In genomic region chr18:36131692-36132483, GRCh38 we compare ENCODE assay signal across 14 cellular contexts. TPM values are rescaled to one million over a fixed set of nuclear protein-coding genes. Genes with fewer than 3 reads are reported as not detected.
DNase-seq lines count a peak whose midpoint lies in the region; ATAC-seq and TF ChIP-seq lines count a peak whose summit lies in the region.
"Had no signal": no experiment of that assay in that cellular context is flagged by ENCODE, and none has a peak within 500 bp of the region (broad histone marks: within the 10 kb centered on the region; RNA-seq: fewer than 3 reads in every experiment).

No MANE protein-coding gene starts in this region.

- TF ChIP-seq CTCF in Loucy (conservative IDR thresholded peaks at IDR 0.05; ENCODE audit: low read length): no peak
- no peak for TF ChIP-seq CTCF in mammary epithelial cell (conservative IDR thresholded peaks at IDR 0.05 in 1 of 2, IDR thresholded peaks at IDR 0.05 in 1 of 2; ENCODE audit: extremely low read depth in 1 of 2, insufficient read depth in 1 of 2, low read depth in 1 of 2, low read length in 2 of 2)
- no peak for TF ChIP-seq CTCF in nephron progenitor cell (IDR thresholded peaks at IDR 0.05)

- H3K4me2 ChIP-seq in Loucy (ENCODE audit: low read depth, low read length, poor library complexity, severe bottlenecking): peak overlapping the region; percentile 95
- peak overlapping the region; percentile 94 for H3K4me2 ChIP-seq in mammary epithelial cell (ENCODE audit: insufficient read depth, low read depth, low read length)

- BruUV-seq in mammary epithelial cell (replicated peaks; lab: Mats Ljungman, UMichigan): no TSS peak

- POLR2A ChIA-PET in CD8-positive, alpha-beta memory T cell (lab: Charles Lee): no interaction called here

- H3K27ac ChIP-seq in CD8-positive, alpha-beta memory T cell (ENCODE audit: low read depth, low read length): no peak overlapping the region
- H3K27ac ChIP-seq in mammary epithelial cell (ENCODE audit: insufficient read depth, low read depth, low read length): no peak overlapping the region
- H3K27ac ChIP-seq: neutrophil had no signal

- peaks cover 54% of the 10 kb centered on the region for H3K4me1 ChIP-seq in CD8-positive, alpha-beta memory T cell (ENCODE audit: insufficient read depth, low read length)
- H3K4me1 ChIP-seq in Loucy (ENCODE audit: insufficient read depth, low read length, poor library complexity, severe bottlenecking) (peaks cover 60% of the 10 kb centered on the region), mammary epithelial cell (ENCODE audit: insufficient read depth, low read length) (peaks cover 13% of the 10 kb centered on the region)

- H3K27me3 Mint-ChIP-seq in CD8-positive, alpha-beta memory T cell: no peaks in the 10 kb centered on the region
- peaks cover 6% of the 10 kb centered on the region for H3K27me3 Mint-ChIP-seq in nephron progenitor cell (ENCODE audit: low read depth, poor library complexity)

- no peaks in the 10 kb centered on the region for H3K27me3 ChIP-seq in CD8-positive, alpha-beta memory T cell (ENCODE audit: insufficient read depth, low read length, poor library complexity, severe bottlenecking)
- no peaks in the 10 kb centered on the region for H3K27me3 ChIP-seq in Loucy (ENCODE audit: insufficient read depth, low read length, poor library complexity, severe bottlenecking)
- no peaks in the 10 kb centered on the region for H3K27me3 ChIP-seq in mammary epithelial cell (ENCODE audit: insufficient read depth, low read length)
- H3K27me3 ChIP-seq: neutrophil had no signal

- H3K9me2 ChIP-seq in Loucy (replicated peaks; ENCODE audit: low read depth, low read length): no peaks in the 10 kb centered on the region

- CTCF ChIA-PET in CD8-positive, alpha-beta memory T cell (lab: Charles Lee): no interaction called here
- CTCF ChIA-PET in mammary epithelial cell (lab: Charles Lee; ENCODE audit: low non-redundant PET): no interaction called here

- DNase-seq in CD8-positive, alpha-beta memory T cell: no peak
- DNase-seq in mammary epithelial cell (no peak), nephron progenitor cell (no peak), NCI-H146 (lab: John Stamatoyannopoulos, UW) (no peak), nucleus accumbens (lab: John Stamatoyannopoulos, UW) (no peak), left cardiac atrium (no peak)
- DNase-seq: cortex of kidney; MM.1S; NCI-H526; stimulated activated CD4-positive, alpha-beta T cell treated with anti-CD3 and anti-CD28 coated beads, Interleukin-4, amount 100 ng/mL, for 4 hours; T-helper 1 cell had no signal

- H3K4me1 Mint-ChIP-seq in CD8-positive, alpha-beta memory T cell: peaks cover 56 to 77% (median 76%) of the 10 kb centered on the region in 3 donors
- H3K4me1 Mint-ChIP-seq in nephron progenitor cell: peaks cover 47% of the 10 kb centered on the region

- H3K9me3 ChIP-seq in CD8-positive, alpha-beta memory T cell (ENCODE audit: low read length): no peaks in the 10 kb centered on the region
- H3K9me3 ChIP-seq in Loucy (ENCODE audit: insufficient read depth, low read depth, low read length) (no peaks in the 10 kb centered on the region), mammary epithelial cell (replicated peaks; ENCODE audit: insufficient read depth, low read length) (no peaks in the 10 kb centered on the region)
- H3K9me3 ChIP-seq: neutrophil had no signal

- peak overlapping the region; percentile 60 to 99 (median 97) for H3K4me3 Mint-ChIP-seq in CD8-positive, alpha-beta memory T cell
- H3K4me3 Mint-ChIP-seq in nephron progenitor cell: peak overlapping the region; percentile 96

- H3K9ac ChIP-seq in Loucy (ENCODE audit: low read depth, low read length, poor library complexity, severe bottlenecking) (peak overlapping the region; percentile 98), mammary epithelial cell (ENCODE audit: insufficient read depth, low read length) (no peak overlapping the region)

- H3K36me3 Mint-ChIP-seq in CD8-positive, alpha-beta memory T cell: peaks cover 0 to 53% (median 4%) of the 10 kb centered on the region in 3 donors
- peaks cover 34% of the 10 kb centered on the region for H3K36me3 Mint-ChIP-seq in nephron progenitor cell (ENCODE audit: low read depth)

- H3K79me2 ChIP-seq in Loucy (ENCODE audit: insufficient read depth, low read length) (peaks cover 85% of the 10 kb centered on the region), mammary epithelial cell (ENCODE audit: insufficient read depth, low read length) (peaks cover 71% of the 10 kb centered on the region)

- in situ Hi-C loops in mammary epithelial cell (cut with MboI; ENCODE audit: low sequenced_read_pairs in 2 of 2): no loop called here

- H3K27ac Mint-ChIP-seq in CD8-positive, alpha-beta memory T cell: peak overlapping the region in 4 of 8 donors; percentile 6 to 47 (median 19)
- H3K27ac Mint-ChIP-seq in nephron progenitor cell: no peak overlapping the region

- dilution Hi-C loops in mammary epithelial cell (cut with HindIII; ENCODE audit: low sequenced_read_pairs): no loop called here

- ATAC-seq in left cardiac atrium (no peak), GM21423 (IDR thresholded peaks at IDR 0.05; ENCODE audit: unreplicated experiment) (no peak)

- peaks cover 9% of the 10 kb centered on the region for H3K36me3 ChIP-seq in CD8-positive, alpha-beta memory T cell (ENCODE audit: insufficient read depth, low read length)
- peaks cover 10% of the 10 kb centered on the region; the same call in 1 of the 2 replicates for H3K36me3 ChIP-seq in Loucy (ENCODE audit: insufficient read depth, low read length)
- peaks cover 3% of the 10 kb centered on the region for H3K36me3 ChIP-seq in mammary epithelial cell (ENCODE audit: insufficient read depth, low read length)
- H3K36me3 ChIP-seq: neutrophil had no signal

- 94% methylated on average over 8 of the region's 9 CpGs for WGBS in mammary epithelial cell (ENCODE audit: low coverage, missing lambda C conversion rate)

- H4K20me1 ChIP-seq in Loucy (ENCODE audit: insufficient read depth, low read length, poor library complexity, severe bottlenecking) (peaks cover 60% of the 10 kb centered on the region), mammary epithelial cell (ENCODE audit: insufficient read depth, low read length) (no peaks in the 10 kb centered on the region)

- no peak overlapping the region for H2AFZ ChIP-seq in Loucy (ENCODE audit: low read length)
- no peak overlapping the region for H2AFZ ChIP-seq in mammary epithelial cell (ENCODE audit: low read depth, low read length)

- H3K9me3 Mint-ChIP-seq in CD8-positive, alpha-beta memory T cell: no peaks in the 10 kb centered on the region
- no peaks in the 10 kb centered on the region for H3K9me3 Mint-ChIP-seq in nephron progenitor cell

- no peaks in the 10 kb centered on the region for H3F3A ChIP-seq in Loucy (ENCODE audit: low read depth)

- peak overlapping the region; percentile 24 for H3K4me3 ChIP-seq in CD8-positive, alpha-beta memory T cell (ENCODE audit: low read length)
- H3K4me3 ChIP-seq in Loucy (ENCODE audit: low read length, poor library complexity, severe bottlenecking) (peak overlapping the region; percentile 91), mammary epithelial cell (replicated peaks in 1 of 3; ENCODE audit: insufficient read depth in 1 of 3, low read depth in 2 of 3, low read length in 3 of 3) (peak overlapping the region in 1 of 3 experiments; percentile 22)

- intact Hi-C loops in mammary epithelial cell (cut with micrococcal nuclease) (no loop called here), left cardiac atrium (cut with DNase I) (no loop called here)

RNA-seq across cellular contexts. Expression of gene ELP2, which starts 2.2 kb away (rescaled TPM):
- total RNA-seq in CD8-positive, alpha-beta memory T cell: 10 to 100 TPM; 85.8 to 89.6 TPM
- polyA plus RNA-seq in CD8-positive, alpha-beta memory T cell: 64.1 TPM
- total RNA-seq in mammary epithelial cell (10 to 100 TPM; 88.6 to 91.4 TPM), left cardiac atrium (10 to 100 TPM; 41.4 to 55.7 TPM)
- polyA plus RNA-seq in mammary epithelial cell: 42.9 TPM
- polyA minus RNA-seq in mammary epithelial cell: 86.6 TPM

RNA-seq across cellular contexts. Expression of gene SLC39A6, which starts 2.7 kb away (rescaled TPM):
- 10 to 100 TPM; 43.8 to 44.8 TPM for total RNA-seq in CD8-positive, alpha-beta memory T cell
- 33.1 TPM for polyA plus RNA-seq in CD8-positive, alpha-beta memory T cell
- total RNA-seq in mammary epithelial cell (100 to 1,000 TPM; 123 to 255 TPM), left cardiac atrium (10 to 100 TPM; 17.6 to 19.3 TPM)
- 170 TPM for polyA plus RNA-seq in mammary epithelial cell
- polyA minus RNA-seq in mammary epithelial cell: 87.8 TPM

RNA-seq across cellular contexts. Expression of gene MOCOS, which starts 55.4 kb away (rescaled TPM):
- total RNA-seq in CD8-positive, alpha-beta memory T cell: under 1 TPM; 0.04 to 0.13 TPM
- polyA plus RNA-seq in CD8-positive, alpha-beta memory T cell: 0.07 TPM
- 10 to 100 TPM in 1 of 2 donors, 1 to 10 TPM in 1; 7.5 to 17.3 TPM for total RNA-seq in mammary epithelial cell
- 5.8 TPM for polyA plus RNA-seq in mammary epithelial cell
- polyA minus RNA-seq in mammary epithelial cell: 13.2 TPM
- total RNA-seq in left cardiac atrium: 1 to 10 TPM in 1 of 2 donors, under 1 TPM in 1; 0.97 to 1.4 TPM
